2 cellular contexts compared by ENCODE assay signal in the genomic region with DNA sequence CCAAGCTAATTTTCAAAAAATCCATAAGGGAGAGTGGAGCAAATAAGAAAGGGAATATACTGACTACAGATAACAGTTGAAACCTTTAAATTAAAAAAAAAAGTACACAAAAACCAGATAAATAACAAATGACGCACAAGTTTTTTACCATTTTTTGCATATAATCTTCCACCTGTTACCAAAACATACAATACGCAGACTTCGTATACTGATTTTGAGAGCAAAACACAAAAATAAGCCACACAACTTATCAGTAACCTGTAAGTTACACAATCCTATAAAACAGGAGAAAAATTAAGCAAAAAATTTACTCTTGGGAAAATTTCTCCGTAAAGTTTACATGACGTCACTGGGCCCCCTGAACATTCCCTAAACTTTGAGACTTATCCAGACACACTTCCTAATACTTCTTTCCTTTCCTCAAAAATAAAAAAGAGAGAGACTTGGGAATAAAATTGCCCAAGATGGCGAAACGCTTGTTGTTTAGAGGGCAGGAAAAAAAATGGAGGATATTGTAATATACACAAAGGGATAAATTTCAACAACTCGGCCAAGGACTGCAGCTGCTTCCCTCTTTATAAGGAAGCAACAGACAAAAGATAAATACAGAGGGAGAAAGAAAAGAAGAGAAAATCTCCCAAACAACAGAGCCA.
TF ChIP-seq lines count a peak whose summit lies in the region.

No MANE protein-coding gene starts in this region.

TF ChIP-seq in K562, 482 proteins besides CTCF, POLR2A, EP300 and RAD21 (continued from another document and continues in another):
- TF ChIP-seq, protein P1, sequence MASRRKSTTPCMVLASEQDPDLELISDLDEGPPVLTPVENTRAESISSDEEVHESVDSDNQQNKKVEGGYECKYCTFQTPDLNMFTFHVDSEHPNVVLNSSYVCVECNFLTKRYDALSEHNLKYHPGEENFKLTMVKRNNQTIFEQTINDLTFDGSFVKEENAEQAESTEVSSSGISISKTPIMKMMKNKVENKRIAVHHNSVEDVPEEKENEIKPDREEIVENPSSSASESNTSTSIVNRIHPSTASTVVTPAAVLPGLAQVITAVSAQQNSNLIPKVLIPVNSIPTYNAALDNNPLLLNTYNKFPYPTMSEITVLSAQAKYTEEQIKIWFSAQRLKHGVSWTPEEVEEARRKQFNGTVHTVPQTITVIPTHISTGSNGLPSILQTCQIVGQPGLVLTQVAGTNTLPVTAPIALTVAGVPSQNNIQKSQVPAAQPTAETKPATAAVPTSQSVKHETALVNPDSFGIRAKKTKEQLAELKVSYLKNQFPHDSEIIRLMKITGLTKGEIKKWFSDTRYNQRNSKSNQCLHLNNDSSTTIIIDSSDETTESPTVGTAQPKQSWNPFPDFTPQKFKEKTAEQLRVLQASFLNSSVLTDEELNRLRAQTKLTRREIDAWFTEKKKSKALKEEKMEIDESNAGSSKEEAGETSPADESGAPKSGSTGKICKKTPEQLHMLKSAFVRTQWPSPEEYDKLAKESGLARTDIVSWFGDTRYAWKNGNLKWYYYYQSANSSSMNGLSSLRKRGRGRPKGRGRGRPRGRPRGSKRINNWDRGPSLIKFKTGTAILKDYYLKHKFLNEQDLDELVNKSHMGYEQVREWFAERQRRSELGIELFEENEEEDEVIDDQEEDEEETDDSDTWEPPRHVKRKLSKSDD (conservative IDR thresholded peaks at IDR 0.05; ENCODE audit: low read length), result no peak; the same call in 1 of the 2 replicates
- TF ChIP-seq, protein P2, sequence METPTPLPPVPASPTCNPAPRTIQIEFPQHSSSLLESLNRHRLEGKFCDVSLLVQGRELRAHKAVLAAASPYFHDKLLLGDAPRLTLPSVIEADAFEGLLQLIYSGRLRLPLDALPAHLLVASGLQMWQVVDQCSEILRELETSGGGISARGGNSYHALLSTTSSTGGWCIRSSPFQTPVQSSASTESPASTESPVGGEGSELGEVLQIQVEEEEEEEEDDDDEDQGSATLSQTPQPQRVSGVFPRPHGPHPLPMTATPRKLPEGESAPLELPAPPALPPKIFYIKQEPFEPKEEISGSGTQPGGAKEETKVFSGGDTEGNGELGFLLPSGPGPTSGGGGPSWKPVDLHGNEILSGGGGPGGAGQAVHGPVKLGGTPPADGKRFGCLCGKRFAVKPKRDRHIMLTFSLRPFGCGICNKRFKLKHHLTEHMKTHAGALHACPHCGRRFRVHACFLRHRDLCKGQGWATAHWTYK (CRISPR knock-in tag; IDR thresholded peaks at IDR 0.05), result peak; percentile 79
- TF ChIP-seq PYGO2 (tag; IDR thresholded peaks at IDR 0.05), result peak; percentile 64; the same call in 1 of the 2 replicates
- peak; percentile 78 for TF ChIP-seq PTRF (tag; IDR thresholded peaks at IDR 0.05)
- TF ChIP-seq NR2C2 (CRISPR knock-in tag; IDR thresholded peaks at IDR 0.05), result no peak
- TF ChIP-seq NR2C2 (tag; IDR thresholded peaks at IDR 0.05), result 0 out of 2 replicates have a peak, but pooled peaks have one; percentile 24
- TF ChIP-seq NCOA1 (IDR thresholded peaks at IDR 0.05; ENCODE audit: low read depth), result peak; percentile 14; the same call in 1 of the 2 replicates
- TF ChIP-seq RBM22 (IDR thresholded peaks at IDR 0.05; ENCODE audit: low read depth, low read length, poor library complexity, severe bottlenecking), result no peak
- TF ChIP-seq NR2C1 (IDR thresholded peaks at IDR 0.05), result peak; percentile 31; the same call in 1 of the 2 replicates
- peak; percentile 49; the same call in 1 of the 2 replicates for TF ChIP-seq NR2C1 (tag; IDR thresholded peaks at IDR 0.05)
- TF ChIP-seq EWSR1 (IDR thresholded peaks at IDR 0.05; ENCODE audit: borderline replicate concordance, low read depth, partially characterized antibody), result no peak
- TF ChIP-seq RFX5 (IDR thresholded peaks at IDR 0.05; ENCODE audit: low read depth, low read length), result peak; percentile 16; the same call in 1 of the 2 replicates
- TF ChIP-seq ETS2 (tag; IDR thresholded peaks at IDR 0.05; ENCODE audit: borderline replicate concordance, poor library complexity, severe bottlenecking), result no peak
- TF ChIP-seq PHF20 (IDR thresholded peaks at IDR 0.05; ENCODE audit: partially characterized antibody), result no peak
- peak; percentile 52; the same call in 1 of the 2 replicates for TF ChIP-seq CREB1 (IDR thresholded peaks at IDR 0.05)
- TF ChIP-seq CREB1 (CRISPR knock-in tag; IDR thresholded peaks at IDR 0.05), result no peak
- TF ChIP-seq DDX20 (tag; IDR thresholded peaks at IDR 0.05; ENCODE audit: low read depth), result peak; percentile 80
- TF ChIP-seq NFE2L1 (tag; IDR thresholded peaks at IDR 0.05; ENCODE audit: borderline replicate concordance, low read depth), result peak; percentile 10; the same call in 1 of the 2 replicates
- peak; percentile 17 to 75 (median 50) for TF ChIP-seq YY1 (IDR thresholded peaks at IDR 0.05; ENCODE audit: borderline replicate concordance in 1 of 3, control insufficient read depth in 1 of 3, extremely low read depth in 1 of 3, insufficient read depth in 3 of 3, insufficient read length in 1 of 3, insufficient replicate concordance in 2 of 3, low read depth in 1 of 3, low read length in 2 of 3)
- TF ChIP-seq BACH1 (tag; IDR thresholded peaks at IDR 0.05), result peak; percentile 78
- TF ChIP-seq ZBTB7A (IDR thresholded peaks at IDR 0.05; ENCODE audit: borderline replicate concordance, control insufficient read depth, low read depth, low read length), result no peak
- TF ChIP-seq ZNF239 (CRISPR knock-in tag; IDR thresholded peaks at IDR 0.05), result peak; percentile 71
- TF ChIP-seq CEBPG (CRISPR knock-in tag; IDR thresholded peaks at IDR 0.05), result no peak
- TF ChIP-seq CEBPG (tag; conservative IDR thresholded peaks at IDR 0.05 in 1 of 2, IDR thresholded peaks at IDR 0.05 in 1 of 2), result peak; percentile 76 to 94
- peak; percentile 52 for TF ChIP-seq TAF9B (IDR thresholded peaks at IDR 0.05; ENCODE audit: partially characterized antibody)
- TF ChIP-seq, protein P3, sequence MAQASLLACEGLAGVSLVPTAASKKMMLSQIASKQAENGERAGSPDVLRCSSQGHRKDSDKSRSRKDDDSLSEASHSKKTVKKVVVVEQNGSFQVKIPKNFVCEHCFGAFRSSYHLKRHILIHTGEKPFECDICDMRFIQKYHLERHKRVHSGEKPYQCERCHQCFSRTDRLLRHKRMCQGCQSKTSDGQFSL (CRISPR knock-in tag; IDR thresholded peaks at IDR 0.05), result no peak
- TF ChIP-seq, protein P3 (tag; IDR thresholded peaks at IDR 0.05), result no peak
- TF ChIP-seq, protein P4, sequence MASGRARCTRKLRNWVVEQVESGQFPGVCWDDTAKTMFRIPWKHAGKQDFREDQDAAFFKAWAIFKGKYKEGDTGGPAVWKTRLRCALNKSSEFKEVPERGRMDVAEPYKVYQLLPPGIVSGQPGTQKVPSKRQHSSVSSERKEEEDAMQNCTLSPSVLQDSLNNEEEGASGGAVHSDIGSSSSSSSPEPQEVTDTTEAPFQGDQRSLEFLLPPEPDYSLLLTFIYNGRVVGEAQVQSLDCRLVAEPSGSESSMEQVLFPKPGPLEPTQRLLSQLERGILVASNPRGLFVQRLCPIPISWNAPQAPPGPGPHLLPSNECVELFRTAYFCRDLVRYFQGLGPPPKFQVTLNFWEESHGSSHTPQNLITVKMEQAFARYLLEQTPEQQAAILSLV (tag; IDR thresholded peaks at IDR 0.05), result 0 out of 2 replicates have a peak, but pooled peaks have one; percentile 20

TF ChIP-seq in HepG2, 621 proteins besides CTCF, POLR2A, EP300 and RAD21 (continued from another document):
- TF ChIP-seq, protein P5, sequence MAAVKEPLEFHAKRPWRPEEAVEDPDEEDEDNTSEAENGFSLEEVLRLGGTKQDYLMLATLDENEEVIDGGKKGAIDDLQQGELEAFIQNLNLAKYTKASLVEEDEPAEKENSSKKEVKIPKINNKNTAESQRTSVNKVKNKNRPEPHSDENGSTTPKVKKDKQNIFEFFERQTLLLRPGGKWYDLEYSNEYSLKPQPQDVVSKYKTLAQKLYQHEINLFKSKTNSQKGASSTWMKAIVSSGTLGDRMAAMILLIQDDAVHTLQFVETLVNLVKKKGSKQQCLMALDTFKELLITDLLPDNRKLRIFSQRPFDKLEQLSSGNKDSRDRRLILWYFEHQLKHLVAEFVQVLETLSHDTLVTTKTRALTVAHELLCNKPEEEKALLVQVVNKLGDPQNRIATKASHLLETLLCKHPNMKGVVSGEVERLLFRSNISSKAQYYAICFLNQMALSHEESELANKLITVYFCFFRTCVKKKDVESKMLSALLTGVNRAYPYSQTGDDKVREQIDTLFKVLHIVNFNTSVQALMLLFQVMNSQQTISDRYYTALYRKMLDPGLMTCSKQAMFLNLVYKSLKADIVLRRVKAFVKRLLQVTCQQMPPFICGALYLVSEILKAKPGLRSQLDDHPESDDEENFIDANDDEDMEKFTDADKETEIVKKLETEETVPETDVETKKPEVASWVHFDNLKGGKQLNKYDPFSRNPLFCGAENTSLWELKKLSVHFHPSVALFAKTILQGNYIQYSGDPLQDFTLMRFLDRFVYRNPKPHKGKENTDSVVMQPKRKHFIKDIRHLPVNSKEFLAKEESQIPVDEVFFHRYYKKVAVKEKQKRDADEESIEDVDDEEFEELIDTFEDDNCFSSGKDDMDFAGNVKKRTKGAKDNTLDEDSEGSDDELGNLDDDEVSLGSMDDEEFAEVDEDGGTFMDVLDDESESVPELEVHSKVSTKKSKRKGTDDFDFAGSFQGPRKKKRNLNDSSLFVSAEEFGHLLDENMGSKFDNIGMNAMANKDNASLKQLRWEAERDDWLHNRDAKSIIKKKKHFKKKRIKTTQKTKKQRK (IDR thresholded peaks at IDR 0.05; ENCODE audit: low read length), result no peak
- peak; percentile 45; the same call in 1 of the 2 replicates for TF ChIP-seq CREM (IDR thresholded peaks at IDR 0.05)
- TF ChIP-seq CREM (CRISPR knock-in tag; IDR thresholded peaks at IDR 0.05), result no peak
- peak; percentile 4; the same call in 1 of the 2 replicates for TF ChIP-seq ATF1 (CRISPR knock-in tag; IDR thresholded peaks at IDR 0.05)
- TF ChIP-seq AGO1 (IDR thresholded peaks at IDR 0.05; ENCODE audit: low read depth, low read length, poor library complexity, severe bottlenecking), result no peak
